Comparison of ENCODE assay signal across 1 cellular context in the genomic region with DNA sequence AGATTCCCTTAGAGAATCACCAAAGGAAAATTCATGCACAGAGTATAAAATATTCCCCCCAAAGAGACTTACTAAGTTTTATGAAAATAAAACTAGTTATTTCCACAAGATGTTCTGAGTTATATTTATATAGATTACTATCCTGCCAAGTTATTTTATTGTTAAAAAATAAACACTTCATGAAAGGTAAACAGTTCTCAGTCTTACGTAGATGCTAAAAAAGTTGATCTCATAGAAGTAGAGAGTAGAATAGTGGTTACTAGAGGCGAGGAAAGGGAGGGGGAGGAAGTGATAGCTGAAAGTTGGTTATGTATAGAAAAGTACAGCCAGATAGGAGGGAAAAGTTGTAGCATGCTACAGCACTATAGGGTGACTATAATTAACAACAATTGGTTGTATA.
TF ChIP-seq lines count a peak whose summit lies in the region.

No MANE protein-coding gene starts in this region.

TF ChIP-seq in WTC11, 78 proteins besides CTCF, POLR2A, EP300 and RAD21 (continued from another document):
- TF ChIP-seq, protein P1, sequence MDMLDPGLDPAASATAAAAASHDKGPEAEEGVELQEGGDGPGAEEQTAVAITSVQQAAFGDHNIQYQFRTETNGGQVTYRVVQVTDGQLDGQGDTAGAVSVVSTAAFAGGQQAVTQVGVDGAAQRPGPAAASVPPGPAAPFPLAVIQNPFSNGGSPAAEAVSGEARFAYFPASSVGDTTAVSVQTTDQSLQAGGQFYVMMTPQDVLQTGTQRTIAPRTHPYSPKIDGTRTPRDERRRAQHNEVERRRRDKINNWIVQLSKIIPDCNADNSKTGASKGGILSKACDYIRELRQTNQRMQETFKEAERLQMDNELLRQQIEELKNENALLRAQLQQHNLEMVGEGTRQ (CRISPR knock-in tag; IDR thresholded peaks at IDR 0.05) = no peak
- no peak for TF ChIP-seq ZNF416 (CRISPR knock-in tag; IDR thresholded peaks at IDR 0.05)
